Comparison of ENCODE assay signal across 8 cellular contexts in the genomic region with DNA sequence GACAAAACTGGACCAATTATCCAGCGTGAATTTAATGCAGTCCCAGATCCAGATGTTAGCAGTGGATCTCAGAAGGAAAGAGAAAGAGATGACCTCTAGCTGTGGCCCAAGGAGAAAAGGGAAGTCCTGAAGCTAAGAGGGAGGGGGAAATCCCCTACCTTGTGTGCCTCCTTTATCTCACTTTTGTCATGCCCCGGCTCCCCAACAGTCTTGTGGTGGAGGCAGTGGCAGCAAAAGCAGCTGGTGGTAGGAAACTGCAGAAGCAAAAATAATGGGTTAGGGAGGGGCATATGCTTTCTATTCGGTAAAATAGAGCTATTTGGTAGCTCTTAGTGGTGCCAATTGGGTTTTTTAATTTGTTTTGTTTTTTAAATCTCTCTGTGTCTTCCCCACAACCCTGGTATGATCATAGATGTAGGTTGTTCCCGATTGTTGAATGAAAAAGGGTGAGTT.
DNase-seq lines count a peak whose midpoint lies in the region; ATAC-seq and TF ChIP-seq lines count a peak whose summit lies in the region.

No MANE protein-coding gene starts in this region.

- peak overlapping the region; percentile 9 to 19 for H3K4me3 ChIP-seq in neutrophil (ENCODE audit: low read depth in 1 of 2, low read length in 1 of 2)

- H3K9me3 ChIP-seq in neutrophil: no peaks in the 10 kb centered on the region

- peak overlapping the region; percentile 62 for H3K27ac ChIP-seq in neutrophil

- peak; percentile 41 for TF ChIP-seq CTCF in neutrophil (IDR thresholded peaks at IDR 0.05)

- peaks cover 9% of the 10 kb centered on the region for H3K36me3 ChIP-seq in neutrophil

- peaks cover 57 to 66% of the 10 kb centered on the region in 2 experiments for H3K4me1 ChIP-seq in neutrophil (ENCODE audit: control insufficient read depth in 1 of 2, insufficient read depth in 1 of 2, low read depth in 1 of 2, low read length in 1 of 2)

- DNase-seq in activated gamma-delta T cell treated with Interleukin-2 at 50 U/mL for 16 hours (peak; percentile 39), activated gamma-delta T cell (lab: John Stamatoyannopoulos, UW) (no peak), SKM-1 treated with dmso at 0.1 percent for 144 hours (lab: John Stamatoyannopoulos, UW; ENCODE audit: unreplicated experiment) (peak; percentile 85), cerebellar nuclear complex (lab: John Stamatoyannopoulos, UW) (no peak), HuH-7.5 (ENCODE audit: low spot score) (no peak), D341Med (ENCODE audit: low spot score) (no peak)

- H3K27me3 ChIP-seq in neutrophil: no peaks in the 10 kb centered on the region

- peak; percentile 99 for ATAC-seq in HG02885 (IDR thresholded peaks at IDR 0.05; ENCODE audit: poor library complexity, unreplicated experiment)

Comparison
In these comparisons a context has a peak if more than half of its experiments do, and no peak if none do; other contexts are left out.
1. DNase-seq: peak in activated gamma-delta T cell treated with Interleukin-2 at 50 U/mL for 16 hours (single experiment) and SKM-1 treated with dmso at 0.1 percent for 144 hours (single experiment); none in activated gamma-delta T cell (single experiment), cerebellar nuclear complex (0 of 2), HuH-7.5 (single experiment) and D341Med (single experiment).